Comparison of ENCODE assay signal across 18 cellular contexts in genomic region chr9:1982074-1982473, GRCh38. TPM values are rescaled to one million over a fixed set of nuclear protein-coding genes. Genes with fewer than 3 reads are reported as not detected.
DNase-seq lines count a peak whose midpoint lies in the region; ATAC-seq and TF ChIP-seq lines count a peak whose summit lies in the region.
"Had no signal": no experiment of that assay in that cellular context is flagged by ENCODE, and none has a peak within 500 bp of the region (broad histone marks: within the 10 kb centered on the region; RNA-seq: fewer than 3 reads in every experiment).

No MANE protein-coding gene starts in this region.

- no peaks in the 10 kb centered on the region for H3K4me1 Mint-ChIP-seq in stimulated activated effector memory CD8-positive, alpha-beta T cell treated with anti-CD3 and anti-CD28 coated beads, Interleukin-12 subunit alpha, Interleukin-12 subunit beta, amount 100 ng/mL, for 72 hours
- H3K4me1 Mint-ChIP-seq: CD4-positive, alpha-beta memory T cell; IgD-negative memory B cell had no signal

- no peaks in the 10 kb centered on the region for H3K4me1 ChIP-seq in Peyer's patch
- H3K4me1 ChIP-seq: BLaER1 had no signal

- H3K36me3 Mint-ChIP-seq in stimulated activated effector memory CD8-positive, alpha-beta T cell treated with anti-CD3 and anti-CD28 coated beads, Interleukin-12 subunit alpha, Interleukin-12 subunit beta, amount 100 ng/mL, for 72 hours = no peaks in the 10 kb centered on the region
- H3K36me3 Mint-ChIP-seq: CD14-positive monocyte; CD4-positive, alpha-beta memory T cell; IgD-negative memory B cell had no signal

- TF ChIP-seq CTCF in GM06990 (IDR thresholded peaks at IDR 0.05; ENCODE audit: insufficient read depth, low read length, poor library complexity, severe bottlenecking) (no peak), Peyer's patch (IDR thresholded peaks at IDR 0.05) (no peak)

- H3K27me3 ChIP-seq in GM06990 (replicated peaks; ENCODE audit: control insufficient read depth, insufficient read depth, low read length) = no peaks in the 10 kb centered on the region
- no peaks in the 10 kb centered on the region for H3K27me3 ChIP-seq in Peyer's patch
- H3K27me3 ChIP-seq: BLaER1 had no signal

- H3K36me3 ChIP-seq in GM06990 (ENCODE audit: control insufficient read depth, insufficient read depth, low read length) = no peaks in the 10 kb centered on the region
- H3K36me3 ChIP-seq in Peyer's patch = no peaks in the 10 kb centered on the region
- H3K36me3 ChIP-seq: BLaER1 had no signal

- H3K9me3 Mint-ChIP-seq in stimulated activated effector memory CD8-positive, alpha-beta T cell treated with anti-CD3 and anti-CD28 coated beads, Interleukin-12 subunit alpha, Interleukin-12 subunit beta, amount 100 ng/mL, for 72 hours = no peaks in the 10 kb centered on the region
- H3K9me3 Mint-ChIP-seq: IgD-negative memory B cell had no signal

- ATAC-seq in HG02610 (IDR thresholded peaks at IDR 0.05; ENCODE audit: unreplicated experiment) (peak; percentile 48), GM21367 (IDR thresholded peaks at IDR 0.05; ENCODE audit: unreplicated experiment) (no peak)
- peak; percentile 42 for ATAC-seq in stimulated activated effector memory CD8-positive, alpha-beta T cell treated with anti-CD3 and anti-CD28 coated beads, Interleukin-12 subunit alpha, Interleukin-12 subunit beta, amount 100 ng/mL, for 72 hours
- ATAC-seq: HepG2 had no signal

- no peak for TF ChIP-seq POLR2A in Peyer's patch (IDR thresholded peaks at IDR 0.05)

- H3K4me3 ChIP-seq in GM06990 (replicated peaks; ENCODE audit: low read depth, low read length) (no peak overlapping the region), Peyer's patch (no peak overlapping the region)
- H3K4me3 ChIP-seq: BLaER1 had no signal

- DNase-seq in GM06990 (ENCODE audit: extremely low read depth, insufficient read length) (peak; percentile 25), NCI-H524 (lab: John Stamatoyannopoulos, UW) (peak; percentile 24 to 69), Peyer's patch (no peak), HUDEP-2 (lab: John Stamatoyannopoulos, UW; ENCODE audit: unreplicated experiment in 76 of 76) (no peak)
- DNase-seq in stimulated activated effector memory CD8-positive, alpha-beta T cell treated with anti-CD3 and anti-CD28 coated beads, Interleukin-12 subunit alpha, Interleukin-12 subunit beta, amount 100 ng/mL, for 72 hours (ENCODE audit: low spot score in 2 of 2) = no peak
- DNase-seq: CD4-positive, alpha-beta memory T cell; DMS153; DMS79 treated with DMSO at 0.1 percent for 48 hours; GF-D8; H9; Kasumi-1; KBM-7 had no signal

- no peak overlapping the region for H3K27ac Mint-ChIP-seq in stimulated activated effector memory CD8-positive, alpha-beta T cell treated with anti-CD3 and anti-CD28 coated beads, Interleukin-12 subunit alpha, Interleukin-12 subunit beta, amount 100 ng/mL, for 72 hours
- H3K27ac Mint-ChIP-seq: CD14-positive monocyte; CD4-positive, alpha-beta memory T cell; H9; IgD-negative memory B cell had no signal

- H3K4me3 Mint-ChIP-seq in stimulated activated effector memory CD8-positive, alpha-beta T cell treated with anti-CD3 and anti-CD28 coated beads, Interleukin-12 subunit alpha, Interleukin-12 subunit beta, amount 100 ng/mL, for 72 hours = no peak overlapping the region
- H3K4me3 Mint-ChIP-seq: CD14-positive monocyte; CD4-positive, alpha-beta memory T cell; H9; IgD-negative memory B cell had no signal

- no peaks in the 10 kb centered on the region for H3K9me3 ChIP-seq in Peyer's patch
- H3K9me3 ChIP-seq: BLaER1 had no signal

- H3K27ac ChIP-seq in Peyer's patch = no peak overlapping the region
- H3K27ac ChIP-seq: BLaER1 had no signal

RNA-seq across cellular contexts. Expression of gene SMARCA2, which starts 33.1 kb away (rescaled TPM):
- 100 to 1,000 TPM in 3 of 4 donors, 10 to 100 TPM in 1; 93.7 to 297 (median 113) TPM for total RNA-seq in Peyer's patch

Comparison
In these comparisons a context has a peak if more than half of its experiments do, and no peak if none do; other contexts are left out.
1. DNase-seq: peak in GM06990 (single experiment) and NCI-H524 (2 of 2); none in stimulated activated effector memory CD8-positive, alpha-beta T cell treated with anti-CD3 and anti-CD28 coated beads, Interleukin-12 subunit alpha, Interleukin-12 subunit beta, amount 100 ng/mL, for 72 hours (0 of 2), Peyer's patch (0 of 3) and HUDEP-2 (0 of 76).